In genomic region chr20:49769125-49769581, GRCh38 we compare ENCODE assay signal across 12 cellular contexts. TPM values are rescaled to one million over a fixed set of nuclear protein-coding genes. Genes with fewer than 3 reads are reported as not detected.
DNase-seq lines count a peak whose midpoint lies in the region; ATAC-seq, FAIRE-seq and TF ChIP-seq lines count a peak whose summit lies in the region.
"Had no signal": no experiment of that assay in that cellular context is flagged by ENCODE, and none has a peak within 500 bp of the region (broad histone marks: within the 10 kb centered on the region; RNA-seq: fewer than 3 reads in every experiment).

No MANE protein-coding gene starts in this region.

- H3K79me2 ChIP-seq in KMS-11 (ENCODE audit: insufficient read depth, low read depth): no peaks in the 10 kb centered on the region
- no peaks in the 10 kb centered on the region for H3K79me2 ChIP-seq in H1 (ENCODE audit: control insufficient read depth in 1 of 2, insufficient read depth in 2 of 2, low read length in 2 of 2)
- H3K79me2 ChIP-seq in parathyroid adenoma: no peaks in the 10 kb centered on the region

- H3K36me3 Mint-ChIP-seq in CD4-positive, CD25-positive, alpha-beta regulatory T cell: no peaks in the 10 kb centered on the region
- H3K36me3 Mint-ChIP-seq: IgD-negative memory B cell had no signal

- POLR2A ChIA-PET in H1 (lab: Charles Lee; ENCODE audit: partially characterized antibody): no interaction called here

- no peak overlapping the region for H3K4me3 ChIP-seq in CD4-positive, CD25-positive, alpha-beta regulatory T cell (ENCODE audit: low read depth, low read length)
- H3K4me3 ChIP-seq in KMS-11 (IDR thresholded peaks at IDR 0.05; ENCODE audit: insufficient read depth, low read depth, low read length) (no peak overlapping the region), H1 (ENCODE audit: extremely low read depth in 1 of 4, insufficient read depth in 2 of 4, low read depth in 3 of 4, low read length in 4 of 4) (no peak overlapping the region; a peak in 1 of 8 replicates), parathyroid adenoma (ENCODE audit: low read depth, low read length) (no peak overlapping the region), Peyer's patch (no peak overlapping the region)

- no peak overlapping the region for H2BK15ac ChIP-seq in H1 (ENCODE audit: low read length)

- no peak for TF ChIP-seq EP300 in H1 (IDR thresholded peaks at IDR 0.05; ENCODE audit: borderline replicate concordance in 1 of 2, low read depth in 2 of 2, low read length in 2 of 2)

- H2AK5ac ChIP-seq in H1 (ENCODE audit: low read depth, low read length): peak overlapping the region; percentile 98

- peak overlapping the region; percentile 99; the same call in 1 of the 2 replicates for H2BK5ac ChIP-seq in H1 (ENCODE audit: low read depth, low read length)

- peak overlapping the region; percentile 99 for H2BK12ac ChIP-seq in H1 (ENCODE audit: low read depth, low read length)

- peak overlapping the region in 1 of 4 donors; percentile 2 for H3K4me3 Mint-ChIP-seq in CD4-positive, CD25-positive, alpha-beta regulatory T cell

- 83% methylated on average over 5 of the region's 5 CpGs; no CpG with 5 or more reads in 1 of the 2 experiments for WGBS in H1 (ENCODE audit: extremely low coverage in 1 of 2, insufficient coverage in 1 of 2, insufficient read length in 1 of 2, insufficient replicate concordance in 2 of 2, low coverage in 1 of 2, low lambda C conversion rate in 2 of 2, missing lambda C conversion rate in 1 of 2), 2 experiments

- H3K4me1 Mint-ChIP-seq in CD4-positive, CD25-positive, alpha-beta regulatory T cell: peaks cover 13 to 20% (median 16%) of the 10 kb centered on the region in 4 donors
- H3K4me1 Mint-ChIP-seq: IgD-negative memory B cell had no signal

- no peaks in the 10 kb centered on the region for H4K20me1 ChIP-seq in KMS-11 (ENCODE audit: insufficient read depth)
- no peaks in the 10 kb centered on the region for H4K20me1 ChIP-seq in H1 (replicated peaks in 1 of 2; ENCODE audit: control insufficient read depth in 1 of 2, insufficient read depth in 2 of 2, low read length in 2 of 2)

- H3K14ac ChIP-seq in H1 (ENCODE audit: insufficient read length): no peak overlapping the region

- peak overlapping the region; percentile 95 for H4K91ac ChIP-seq in H1 (replicated peaks; ENCODE audit: insufficient read length, low read length)

- H3K4ac ChIP-seq in H1 (replicated peaks; ENCODE audit: insufficient read length, low read depth, low read length): peak overlapping the region; percentile 61

- H3K4me1 ChIP-seq in CD4-positive, CD25-positive, alpha-beta regulatory T cell (ENCODE audit: control insufficient read depth, insufficient read depth, low read length, poor library complexity, severe bottlenecking): peaks cover 12% of the 10 kb centered on the region
- peaks cover 33% of the 10 kb centered on the region for H3K4me1 ChIP-seq in KMS-11 (ENCODE audit: low read depth, poor library complexity, severe bottlenecking)
- peaks cover 7 to 23% (median 14%) of the 10 kb centered on the region in 4 experiments; a peak in 6 of 7 replicates for H3K4me1 ChIP-seq in H1 (replicated peaks in 1 of 4; ENCODE audit: control insufficient read depth in 3 of 4, insufficient read depth in 4 of 4, low read length in 3 of 4)
- peaks cover 4% of the 10 kb centered on the region for H3K4me1 ChIP-seq in parathyroid adenoma
- peaks cover 0 to 24% (median 0%) of the 10 kb centered on the region in 4 donors for H3K4me1 ChIP-seq in Peyer's patch

- peaks cover 2% of the 10 kb centered on the region; the same call in 1 of the 2 replicates for H3K23me2 ChIP-seq in H1 (ENCODE audit: low read depth, low read length)

- no peak overlapping the region for H4K8ac ChIP-seq in H1 (ENCODE audit: extremely low read depth, insufficient read depth, low read length)

- H3K27me3 Mint-ChIP-seq in CD4-positive, CD25-positive, alpha-beta regulatory T cell: peaks cover 23% of the 10 kb centered on the region

- no peak for FAIRE-seq in H1 (lab: Jason Lieb, UNC)

- peak overlapping the region; percentile 82 for H4K5ac ChIP-seq in H1 (ENCODE audit: insufficient read length, low read depth, low read length)

- no peak for ATAC-seq in CD4-positive, CD25-positive, alpha-beta regulatory T cell (ENCODE audit: low read depth in 2 of 2)

- H3K27ac ChIP-seq in CD4-positive, CD25-positive, alpha-beta regulatory T cell (ENCODE audit: insufficient read depth, low read length, poor library complexity, severe bottlenecking): no peak overlapping the region
- no peak overlapping the region for H3K27ac ChIP-seq in KMS-11
- H3K27ac ChIP-seq in H1 (ENCODE audit: low read depth, low read length): peak overlapping the region; percentile 79
- peak overlapping the region; percentile 55 for H3K27ac ChIP-seq in parathyroid adenoma
- H3K27ac ChIP-seq in Peyer's patch: peak overlapping the region in 2 of 4 donors; percentile 15 to 51

- H3K18ac ChIP-seq in H1 (ENCODE audit: extremely low read depth, low read length): peak overlapping the region; percentile 66

- TF ChIP-seq POLR2A in H1 (IDR thresholded peaks at IDR 0.05; ENCODE audit: control extremely low read depth in 1 of 2, low read depth in 2 of 2, low read length in 2 of 2) (no peak), Peyer's patch (IDR thresholded peaks at IDR 0.05) (no peak)

- no peak overlapping the region for H3K23ac ChIP-seq in H1 (ENCODE audit: insufficient read length)

- H2BK20ac ChIP-seq in H1 (ENCODE audit: low read length): peak overlapping the region; percentile 99

- DNase-seq in CD4-positive, CD25-positive, alpha-beta regulatory T cell: no peak
- DNase-seq in H1 (ENCODE audit: low read depth in 1 of 2, low spot score in 2 of 2) (no peak), NOMO-1 treated with dmso at 0.1 percent for 144 hours (lab: John Stamatoyannopoulos, UW; ENCODE audit: unreplicated experiment) (no peak), DMS114 treated with DMSO at 0.1 percent for 48 hours (lab: John Stamatoyannopoulos, UW; ENCODE audit: unreplicated experiment) (no peak), Peyer's patch (no peak)
- no peak for DNase-seq in effector CD8-positive, alpha-beta T cell (lab: John Stamatoyannopoulos, UW)
- DNase-seq: activated CD4-positive, alpha-beta T cell treated with anti-CD3 and anti-CD28 coated beads, Interleukin-2, amount 50 U/mL, for 4 hours; COR-L47; stimulated activated CD4-positive, alpha-beta T cell treated with anti-CD3 and anti-CD28 coated beads, Interleukin-2, amount 100 ng/mL, for 24 hours had no signal

- H3K4me2 ChIP-seq in KMS-11: peak overlapping the region; percentile 30; the same call in 1 of the 2 replicates
- peak overlapping the region in 1 of 2 experiments; percentile 56; a peak in 1 of 4 replicates for H3K4me2 ChIP-seq in H1 (ENCODE audit: insufficient read depth in 1 of 2, low read depth in 2 of 2, low read length in 2 of 2)
- no peak overlapping the region for H3K4me2 ChIP-seq in parathyroid adenoma (ENCODE audit: low read length)

- H3K27me3 ChIP-seq in CD4-positive, CD25-positive, alpha-beta regulatory T cell (ENCODE audit: control insufficient read depth, insufficient read depth, low read length): peaks cover 1% of the 10 kb centered on the region
- H3K27me3 ChIP-seq in KMS-11 (ENCODE audit: insufficient read depth, low read depth) (peaks cover 28% of the 10 kb centered on the region), H1 (replicated peaks in 1 of 4; ENCODE audit: control insufficient read depth in 3 of 4, extremely low read depth in 1 of 4, insufficient read depth in 3 of 4, low read length in 3 of 4) (no peaks in the 10 kb centered on the region), parathyroid adenoma (ENCODE audit: control insufficient read depth, insufficient read depth, low read length) (no peaks in the 10 kb centered on the region), Peyer's patch (no peaks in the 10 kb centered on the region)

- H3K79me1 ChIP-seq in H1 (ENCODE audit: low read depth, low read length): no peaks in the 10 kb centered on the region

- H3K27ac Mint-ChIP-seq in CD4-positive, CD25-positive, alpha-beta regulatory T cell: peak overlapping the region in 2 of 3 donors; percentile 57 to 89
- H3K27ac Mint-ChIP-seq: IgD-negative memory B cell had no signal

- H3K9ac ChIP-seq in KMS-11 (no peak overlapping the region), H1 (replicated peaks in 1 of 4; ENCODE audit: extremely low read depth in 1 of 4, low read depth in 3 of 4, low read length in 3 of 4) (no peak overlapping the region), parathyroid adenoma (no peak overlapping the region)

- no peak overlapping the region for H2AFZ ChIP-seq in KMS-11 (ENCODE audit: low read depth)
- H2AFZ ChIP-seq in H1 (ENCODE audit: low read length): peak overlapping the region; percentile 3; the same call in 1 of the 2 replicates
- H2AFZ ChIP-seq in parathyroid adenoma: no peak overlapping the region

- no peak for TF ChIP-seq CTCF in KMS-11 (conservative IDR thresholded peaks at IDR 0.05; ENCODE audit: low read depth, low read length)
- no peak for TF ChIP-seq CTCF in H1 (IDR thresholded peaks at IDR 0.05; ENCODE audit: control extremely low read depth in 1 of 3, insufficient read depth in 1 of 3, low read depth in 1 of 3, low read length in 3 of 3)
- no peak for TF ChIP-seq CTCF in parathyroid adenoma (IDR thresholded peaks at IDR 0.05)
- no peak for TF ChIP-seq CTCF in Peyer's patch (IDR thresholded peaks at IDR 0.05)

- peak overlapping the region; percentile 36 for H3K56ac ChIP-seq in H1 (replicated peaks; ENCODE audit: insufficient read length, low read depth, low read length)

- H3K9me3 Mint-ChIP-seq in CD4-positive, CD25-positive, alpha-beta regulatory T cell: no peaks in the 10 kb centered on the region
- H3K9me3 Mint-ChIP-seq: IgD-negative memory B cell had no signal

- peak overlapping the region; percentile 99 for H2BK120ac ChIP-seq in H1 (replicated peaks; ENCODE audit: low read depth, low read length)

- CTCF ChIA-PET in H1 (lab: Charles Lee; ENCODE audit: partially characterized antibody): no interaction called here

- no peak for TF ChIP-seq RAD21 in H1 (IDR thresholded peaks at IDR 0.05 in 1 of 2, conservative IDR thresholded peaks at IDR 0.05 in 1 of 2; ENCODE audit: low read depth in 2 of 2, low read length in 2 of 2)

- H3K9me3 ChIP-seq in CD4-positive, CD25-positive, alpha-beta regulatory T cell (ENCODE audit: control insufficient read depth in 2 of 2, low read length in 2 of 2): no peaks in the 10 kb centered on the region
- H3K9me3 ChIP-seq in H1 (ENCODE audit: insufficient read depth in 2 of 2, low read depth in 1 of 2, low read length in 1 of 2) (peaks cover 0 to 6% of the 10 kb centered on the region in 2 experiments; a peak in 1 of 4 replicates), parathyroid adenoma (ENCODE audit: control insufficient read depth, low read length) (no peaks in the 10 kb centered on the region), Peyer's patch (no peaks in the 10 kb centered on the region)

- H3K36me3 ChIP-seq in CD4-positive, CD25-positive, alpha-beta regulatory T cell (ENCODE audit: control insufficient read depth, insufficient read depth, low read length): no peaks in the 10 kb centered on the region
- H3K36me3 ChIP-seq in KMS-11 (ENCODE audit: insufficient read depth) (no peaks in the 10 kb centered on the region), H1 (ENCODE audit: control insufficient read depth in 2 of 4, insufficient read depth in 4 of 4, low read length in 3 of 4) (peaks cover 0 to 3% (median 0%) of the 10 kb centered on the region in 4 experiments; a peak in 1 of 8 replicates), parathyroid adenoma (ENCODE audit: control insufficient read depth, insufficient read depth, low read length) (no peaks in the 10 kb centered on the region), Peyer's patch (no peaks in the 10 kb centered on the region)

RNA-seq across cellular contexts. Expression of gene SLC9A8, which starts 43.5 kb away (rescaled TPM):
- 47.4 TPM for total RNA-seq in CD4-positive, CD25-positive, alpha-beta regulatory T cell
- polyA plus RNA-seq in CD4-positive, CD25-positive, alpha-beta regulatory T cell: 1 to 10 TPM; 4.9 to 8.7 (median 7.0) TPM
- 6.2 and 6.7 TPM in 2 replicates for total RNA-seq in H1 (2021; fragmentation: NEBNext Ultra II Directional; extraction: Animal tissue kit (Norgen Biotek cat#: 25700))
- 3.2 and 5.0 TPM in 2 replicates for polyA plus RNA-seq in H1 (2011; rRNA removed)
- 3.0 TPM for polyA plus RNA-seq in H1 (2011; cell fraction: cytosol; rRNA removed)
- polyA plus RNA-seq in H1 (2011; cell fraction: nucleus; rRNA removed): 10.2 TPM
- 5.1 to 9.0 TPM (median 6.0 TPM) in 4 replicates for polyA plus RNA-seq in H1 (2012, experiment 1 of 2)
- 3.4 TPM for polyA plus RNA-seq in H1 (2012, experiment 2 of 2)
- 7.5 TPM for polyA plus RNA-seq in H1 (2013, experiment 1 of 2)
- 7.5 TPM for polyA plus RNA-seq in H1 (2013, experiment 2 of 2)
- polyA minus RNA-seq in H1 (2011; rRNA and poly(A)+ RNA removed): 6.6 and 14.1 TPM in 2 replicates
- 2.7 TPM for polyA minus RNA-seq in H1 (2011; cell fraction: cytosol; rRNA and poly(A)+ RNA removed)
- polyA minus RNA-seq in H1 (2011; cell fraction: nucleus; rRNA and poly(A)+ RNA removed): 18.1 TPM
- 10 to 100 TPM; 15.6 to 24.4 (median 19.8) TPM for total RNA-seq in Peyer's patch

RNA-seq across cellular contexts. Expression of gene B4GALT5, which starts 55.5 kb away (rescaled TPM):
- 13.6 TPM for total RNA-seq in CD4-positive, CD25-positive, alpha-beta regulatory T cell
- polyA plus RNA-seq in CD4-positive, CD25-positive, alpha-beta regulatory T cell: 1 to 10 TPM in 2 of 4 donors, under 1 TPM in 2; 0.45 to 1.5 (median 1.00) TPM
- 73.5 and 75.4 TPM in 2 replicates for total RNA-seq in H1 (2021; fragmentation: NEBNext Ultra II Directional; extraction: Animal tissue kit (Norgen Biotek cat#: 25700))
- 39.1 and 46.5 TPM in 2 replicates for polyA plus RNA-seq in H1 (2011; rRNA removed)
- 43.0 TPM for polyA plus RNA-seq in H1 (2011; cell fraction: cytosol; rRNA removed)
- 26.3 TPM for polyA plus RNA-seq in H1 (2011; cell fraction: nucleus; rRNA removed)
- polyA plus RNA-seq in H1 (2012, experiment 1 of 2): 41.6 to 48.4 TPM (median 44.5 TPM) in 4 replicates
- 24.7 TPM for polyA plus RNA-seq in H1 (2012, experiment 2 of 2)
- polyA plus RNA-seq in H1 (2013, experiment 1 of 2): 57.2 TPM
- 71.0 TPM for polyA plus RNA-seq in H1 (2013, experiment 2 of 2)
- polyA minus RNA-seq in H1 (2011; rRNA and poly(A)+ RNA removed): 59.0 and 69.0 TPM in 2 replicates
- polyA minus RNA-seq in H1 (2011; cell fraction: cytosol; rRNA and poly(A)+ RNA removed): 36.1 TPM
- polyA minus RNA-seq in H1 (2011; cell fraction: nucleus; rRNA and poly(A)+ RNA removed): 20.6 TPM
- total RNA-seq in Peyer's patch: 10 to 100 TPM in 3 of 4 donors, 1 to 10 TPM in 1; 8.3 to 24.5 (median 19.3) TPM

Comparison
In these comparisons a context has a peak if more than half of its experiments do, and no peak if none do; other contexts are left out.
1. H3K27ac ChIP-seq: peak in H1 (single experiment) and parathyroid adenoma (single experiment); none in CD4-positive, CD25-positive, alpha-beta regulatory T cell (single experiment) and KMS-11 (single experiment).